Comparison of ENCODE assay signal across 14 cellular contexts in genomic region chrX:1178580-1179057, GRCh38. TPM values are rescaled to one million over a fixed set of nuclear protein-coding genes. Genes with fewer than 3 reads are reported as not detected.
DNase-seq lines count a peak whose midpoint lies in the region; ATAC-seq and FAIRE-seq lines count a peak whose summit lies in the region.
"Had no signal": no experiment of that assay in that cellular context is flagged by ENCODE, and none has a peak within 500 bp of the region (broad histone marks: within the 10 kb centered on the region; RNA-seq: fewer than 3 reads in every experiment).

No MANE protein-coding gene starts in this region.

- H3K4me1 Mint-ChIP-seq in naive thymus-derived CD4-positive, alpha-beta T cell: no peaks in the 10 kb centered on the region

- peaks cover 0 to 5% (median 0%) of the 10 kb centered on the region in 11 donors for H3K9me3 Mint-ChIP-seq in naive thymus-derived CD4-positive, alpha-beta T cell

- DNase-seq in NCI-H2227 (lab: John Stamatoyannopoulos, UW; ENCODE audit: unreplicated experiment) (peak; percentile 20), NCI-H2227 treated with DMSO at 0.1 percent for 48 hours (lab: John Stamatoyannopoulos, UW) (no peak), amniotic epithelial cell (ENCODE audit: low read depth) (peak; percentile 16), GM19239 (ENCODE audit: insufficient read length, low spot score) (no peak), inferior parietal cortex (ENCODE audit: extremely low spot score) (no peak)
- peak in 6 of 9 donors; percentile 34 to 73 (median 49) for DNase-seq in naive thymus-derived CD4-positive, alpha-beta T cell
- DNase-seq: GDM1, left ventricle myocardium superior, NCI-H1105, right cardiac atrium had no signal

- H3K9ac ChIP-seq in HUES48 (ENCODE audit: low read depth, low read length): no peak overlapping the region

- peak overlapping the region in 2 of 10 donors; percentile 15 to 45 for H3K4me3 Mint-ChIP-seq in naive thymus-derived CD4-positive, alpha-beta T cell

- H3K27ac Mint-ChIP-seq in naive thymus-derived CD4-positive, alpha-beta T cell: peak overlapping the region in 2 of 9 donors; percentile 32 to 76

- H3K36me3 ChIP-seq in HUES48 (ENCODE audit: control insufficient read depth, insufficient read depth, low read length): no peaks in the 10 kb centered on the region
- no peaks in the 10 kb centered on the region for H3K36me3 ChIP-seq in naive thymus-derived CD4-positive, alpha-beta T cell (ENCODE audit: control insufficient read depth in 2 of 3, insufficient read depth in 3 of 3, low read length in 3 of 3)

- peaks cover 8% of the 10 kb centered on the region for H3K4me1 ChIP-seq in HUES48 (ENCODE audit: control insufficient read depth, insufficient read depth, low read length)
- no peaks in the 10 kb centered on the region for H3K4me1 ChIP-seq in naive thymus-derived CD4-positive, alpha-beta T cell (ENCODE audit: control insufficient read depth in 2 of 2, insufficient read depth in 2 of 2, low read length in 2 of 2)

- H3K27ac ChIP-seq in HUES48 (ENCODE audit: low read depth, low read length): no peak overlapping the region
- no peak overlapping the region for H3K27ac ChIP-seq in naive thymus-derived CD4-positive, alpha-beta T cell (ENCODE audit: low read depth, low read length)

- CTCF ChIA-PET in naive thymus-derived CD4-positive, alpha-beta T cell (lab: Charles Lee): no interaction called here

- H3K9me3 ChIP-seq in HUES48 (ENCODE audit: control insufficient read depth, insufficient read depth, low read length): no peaks in the 10 kb centered on the region
- no peaks in the 10 kb centered on the region for H3K9me3 ChIP-seq in naive thymus-derived CD4-positive, alpha-beta T cell (ENCODE audit: control insufficient read depth in 2 of 3, low read length in 3 of 3)

- no peaks in the 10 kb centered on the region for H3K36me3 Mint-ChIP-seq in naive thymus-derived CD4-positive, alpha-beta T cell

- ATAC-seq in naive thymus-derived CD4-positive, alpha-beta T cell: no peak
- no peak for ATAC-seq in GM18498 (IDR thresholded peaks at IDR 0.05; ENCODE audit: unreplicated experiment)
- ATAC-seq: HCT116, left ventricle myocardium superior, right cardiac atrium had no signal

- no peak for FAIRE-seq in GM19239 (lab: Jason Lieb, UNC)
- FAIRE-seq: A204.1 had no signal

- 0 out of 2 replicates have a peak, but pooled peaks cover 9% of the 10 kb centered on the region for H3K27me3 ChIP-seq in HUES48 (ENCODE audit: control insufficient read depth, insufficient read depth, low read length)
- no peaks in the 10 kb centered on the region for H3K27me3 ChIP-seq in naive thymus-derived CD4-positive, alpha-beta T cell (ENCODE audit: control insufficient read depth in 2 of 2, insufficient read depth in 2 of 2, low read length in 2 of 2)

- POLR2A ChIA-PET in naive thymus-derived CD4-positive, alpha-beta T cell (lab: Charles Lee): no interaction called here

- intact Hi-C loops in naive thymus-derived CD4-positive, alpha-beta T cell (cut with micrococcal nuclease): loop anchor here in 1 of 2 donors (10.0 kb wide), 1 partner anchor 264 kb away; no protein-coding TSS in a partner anchor

- peak overlapping the region; percentile 30; the same call in 1 of the 2 replicates for H3K4me3 ChIP-seq in HUES48 (ENCODE audit: low read depth, low read length)
- H3K4me3 ChIP-seq in naive thymus-derived CD4-positive, alpha-beta T cell (ENCODE audit: low read length): no peak overlapping the region

- peaks cover 0 to under 1% (median 0%) of the 10 kb centered on the region in 5 donors for H3K27me3 Mint-ChIP-seq in naive thymus-derived CD4-positive, alpha-beta T cell

RNA-seq across cellular contexts. Expression of gene CRLF2, which starts 33.8 kb away (rescaled TPM):
- 1 to 10 TPM in 1 of 5 experiments, under 1 TPM in 2, not detected in 2; 0.40 to 7.3 (median 0.98) TPM for total RNA-seq in naive thymus-derived CD4-positive, alpha-beta T cell
- polyA plus RNA-seq in naive thymus-derived CD4-positive, alpha-beta T cell: under 1 TPM in 1 of 2 donors, not detected in 1; 0.19 TPM
- total RNA-seq: left ventricle myocardium superior, right cardiac atrium had no signal
- polyA plus RNA-seq: right cardiac atrium had no signal

Comparison
In these comparisons a context has a peak if more than half of its experiments do, and no peak if none do; other contexts are left out.
1. DNase-seq: peak in NCI-H2227 (single experiment), amniotic epithelial cell (single experiment) and naive thymus-derived CD4-positive, alpha-beta T cell (6 of 9); none in NCI-H2227 treated with DMSO at 0.1 percent for 48 hours (single experiment), GM19239 (single experiment) and inferior parietal cortex (single experiment).